18 cellular contexts compared by ENCODE assay signal in the genomic region with DNA sequence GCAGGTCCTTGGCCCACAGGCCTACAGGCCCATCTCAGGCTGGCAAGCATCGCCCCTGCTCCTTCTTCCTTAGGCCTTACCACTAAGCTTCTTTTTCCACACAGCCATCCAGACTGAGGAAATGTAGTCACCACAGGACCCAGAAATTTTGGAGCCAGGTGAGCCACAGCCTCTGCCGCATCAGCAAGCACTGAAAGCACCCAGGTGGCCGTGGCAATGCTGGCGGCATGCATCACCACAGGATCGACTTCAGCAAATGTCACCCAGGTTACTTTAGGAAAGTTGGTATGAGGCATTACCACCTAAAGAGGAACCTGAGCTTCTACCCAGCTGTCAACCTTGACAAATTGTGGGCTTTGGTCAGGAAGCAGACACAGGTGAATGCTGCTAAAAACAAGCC. TPM values are rescaled to one million over a fixed set of nuclear protein-coding genes. Genes with fewer than 3 reads are reported as not detected.
A peak's percentile ranks its signal among the peaks of the same experiment; 100 is the strongest.
DNase-seq lines count a peak whose midpoint lies in the region.
"Had no signal": no experiment of that assay in that cellular context is flagged by ENCODE, and none has a peak within 500 bp of the region (broad histone marks: within the 10 kb centered on the region; RNA-seq: fewer than 3 reads in every experiment).

No MANE protein-coding gene starts in this region.

- H3K18ac ChIP-seq in neuronal stem cell (ENCODE audit: low read length), result no peak overlapping the region

- H3K79me1 ChIP-seq in neuronal stem cell (ENCODE audit: low read depth, low read length), result no peaks in the 10 kb centered on the region

- H3K27ac ChIP-seq in neuronal stem cell (replicated peaks; ENCODE audit: low read length), result no peak overlapping the region

- no peak overlapping the region for H2AFZ ChIP-seq in neuronal stem cell (ENCODE audit: low read length)

- peak overlapping the region; percentile 28 for H3K14ac ChIP-seq in neuronal stem cell (ENCODE audit: low read length)

- no peak overlapping the region for H3K4ac ChIP-seq in neuronal stem cell (ENCODE audit: low read length)

- H3K4me1 ChIP-seq in neuronal stem cell (ENCODE audit: control insufficient read depth in 2 of 2, insufficient read depth in 1 of 2, low read depth in 1 of 2, low read length in 2 of 2), result peaks cover 1 to 31% of the 10 kb centered on the region in 2 donors

- no peak overlapping the region for H3K9ac ChIP-seq in neuronal stem cell (ENCODE audit: low read depth, low read length, poor library complexity)

- H3K4me2 ChIP-seq in neuronal stem cell (ENCODE audit: insufficient read depth, low read length, poor library complexity, severe bottlenecking), result no peak overlapping the region

- no peak overlapping the region for H4K8ac ChIP-seq in neuronal stem cell (ENCODE audit: low read depth, low read length)

- no CpG with 5 or more reads among the region's 5 CpGs for WGBS in neuronal stem cell (ENCODE audit: extremely low coverage in 2 of 2, insufficient read length in 2 of 2, insufficient replicate concordance in 1 of 2), 2 donors

- peak; percentile 93 for DNase-seq in RPMI8226
- DNase-seq in cerebellum (ENCODE audit: low spot score), result peak; percentile 18
- no peak for DNase-seq in neuronal stem cell (ENCODE audit: low spot score)
- no peak for DNase-seq in activated CD4-positive, alpha-beta T cell treated with anti-CD3 and anti-CD28 coated beads for 4 hours
- DNase-seq in activated effector memory CD4-positive, alpha-beta T cell treated with anti-CD3 and anti-CD28 coated beads, Interleukin-2, amount 50 U/mL, for 16 hours, result no peak
- DNase-seq in nucleus accumbens (lab: John Stamatoyannopoulos, UW), result no peak
- DNase-seq: C1 segment of cervical spinal cord; Calu3; CD4-positive, alpha-beta memory T cell; COR-L47; DMS153; DND-41; GOT3; H7; HCEC 1CT had no signal

- H3K4me3 ChIP-seq in neuronal stem cell (ENCODE audit: low read length in 2 of 2), result peak overlapping the region in 1 of 2 donors; percentile 16

- no peaks in the 10 kb centered on the region for H3K36me3 ChIP-seq in neuronal stem cell (replicated peaks in 1 of 2; ENCODE audit: control insufficient read depth in 2 of 2, insufficient read depth in 2 of 2, low read length in 2 of 2)

- peaks cover 0 to 49% (median 0%) of the 10 kb centered on the region in 3 experiments for H3K27me3 ChIP-seq in neuronal stem cell (ENCODE audit: control insufficient read depth in 3 of 3, insufficient read depth in 3 of 3, low read depth in 1 of 3, low read length in 3 of 3)

- H2BK12ac ChIP-seq in neuronal stem cell (ENCODE audit: low read length), result no peak overlapping the region

- no peak overlapping the region for H2AK5ac ChIP-seq in neuronal stem cell (ENCODE audit: low read depth, low read length)

- no peak overlapping the region for H2BK15ac ChIP-seq in neuronal stem cell (ENCODE audit: low read length)

- no peaks in the 10 kb centered on the region for H3K9me3 ChIP-seq in neuronal stem cell (replicated peaks in 1 of 2; ENCODE audit: control insufficient read depth in 2 of 2, insufficient read depth in 1 of 2, low read depth in 1 of 2, low read length in 2 of 2)

- H3K23ac ChIP-seq in neuronal stem cell (ENCODE audit: low read depth, low read length, poor library complexity), result peak overlapping the region; percentile 11

- no peak overlapping the region for H2BK5ac ChIP-seq in neuronal stem cell (ENCODE audit: low read length)

- H2BK120ac ChIP-seq in neuronal stem cell (ENCODE audit: low read depth, low read length), result no peak overlapping the region

- H4K91ac ChIP-seq in neuronal stem cell (ENCODE audit: low read depth, low read length, poor library complexity), result no peak overlapping the region

RNA-seq across cellular contexts. Expression of gene PIGM, which starts 11.6 kb away (rescaled TPM):
- 8.7 TPM for total RNA-seq in cerebellum
- polyA plus RNA-seq in neuronal stem cell (2013, experiment 1 of 2), result 4.9 TPM
- 5.1 TPM for polyA plus RNA-seq in neuronal stem cell (2013, experiment 2 of 2)

RNA-seq across cellular contexts. Expression of gene KCNJ10, which starts 49.8 kb away (rescaled TPM):
- total RNA-seq in cerebellum, result 3.4 TPM
- 0.08 TPM for polyA plus RNA-seq in neuronal stem cell (2013, experiment 1 of 2)
- 0.22 TPM for polyA plus RNA-seq in neuronal stem cell (2013, experiment 2 of 2)
- total RNA-seq: A172; A673; Calu3; CD4-positive, alpha-beta memory T cell; H7 had no signal
- polyA plus RNA-seq: BJ had no signal

Comparison
In these comparisons a context has a peak if more than half of its experiments do, and no peak if none do; other contexts are left out.
1. DNase-seq: peak in RPMI8226 (single experiment) and cerebellum (single experiment); none in neuronal stem cell (single experiment), activated CD4-positive, alpha-beta T cell treated with anti-CD3 and anti-CD28 coated beads for 4 hours (0 of 2), activated effector memory CD4-positive, alpha-beta T cell treated with anti-CD3 and anti-CD28 coated beads, Interleukin-2, amount 50 U/mL, for 16 hours (single experiment) and nucleus accumbens (0 of 56).